Comparison of ENCODE assay signal across 2 cellular contexts in the genomic region with DNA sequence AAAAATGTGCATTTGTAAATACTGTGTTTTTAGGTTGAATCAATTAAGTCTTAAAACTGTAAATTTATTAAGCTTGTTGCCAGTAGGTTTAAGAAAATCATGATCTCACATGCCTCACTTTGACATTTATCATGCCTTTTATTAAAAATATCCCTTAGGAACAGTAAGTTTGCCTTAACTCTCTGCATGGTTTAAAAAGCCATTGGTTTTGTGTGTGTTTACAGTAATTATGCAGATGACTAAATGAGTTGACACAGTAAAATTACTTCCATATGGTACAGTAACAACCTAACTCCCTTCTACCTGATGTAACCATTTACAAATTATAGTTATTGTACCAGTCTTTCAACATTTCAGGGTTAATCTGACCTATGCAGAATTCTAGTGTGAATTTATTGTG.
TF ChIP-seq lines count a peak whose summit lies in the region.

No MANE protein-coding gene starts in this region.

TF ChIP-seq in HEK293, 187 proteins besides CTCF, POLR2A, EP300 and RAD21 (continued from another document and continues in another):
- TF ChIP-seq ZNF501 (tag by site-specific recombination; IDR thresholded peaks at IDR 0.05) (no peak), ZNF792 (tag by site-specific recombination; IDR thresholded peaks at IDR 0.05) (no peak), REPIN1 (tag by site-specific recombination; IDR thresholded peaks at IDR 0.05; ENCODE audit: low read depth) (no peak), ZNF585B (tag by site-specific recombination; IDR thresholded peaks at IDR 0.05) (no peak), ZNF174 (tag by site-specific recombination; IDR thresholded peaks at IDR 0.05) (no peak), ZNF521 (tag by site-specific recombination; IDR thresholded peaks at IDR 0.05) (no peak), SETDB1 (IDR thresholded peaks at IDR 0.05; ENCODE audit: insufficient read length, low read length) (no peak), ZNF660 (tag by site-specific recombination; IDR thresholded peaks at IDR 0.05) (no peak), OSR2 (tag by site-specific recombination; IDR thresholded peaks at IDR 0.05) (peak; percentile 48; the same call in 1 of the 2 replicates), ZNF768 (tag by site-specific recombination; IDR thresholded peaks at IDR 0.05) (no peak), ZNF391 (tag by site-specific recombination; IDR thresholded peaks at IDR 0.05; ENCODE audit: borderline replicate concordance, low read depth) (no peak), GLI4 (tag by site-specific recombination; IDR thresholded peaks at IDR 0.05) (no peak), ZNF624 (tag by site-specific recombination; IDR thresholded peaks at IDR 0.05) (no peak), ZNF132 (tag by site-specific recombination; IDR thresholded peaks at IDR 0.05; ENCODE audit: borderline replicate concordance) (no peak), WT1 (tag by site-specific recombination; IDR thresholded peaks at IDR 0.05) (peak; percentile 91), ZNF776 (tag by site-specific recombination; IDR thresholded peaks at IDR 0.05; ENCODE audit: borderline replicate concordance) (no peak), ZNF24 (tag by site-specific recombination; IDR thresholded peaks at IDR 0.05) (no peak), ZNF707 (tag by site-specific recombination; IDR thresholded peaks at IDR 0.05) (no peak), SP7 (tag by site-specific recombination; IDR thresholded peaks at IDR 0.05) (peak; percentile 54), ZNF510 (tag by site-specific recombination; IDR thresholded peaks at IDR 0.05; ENCODE audit: insufficient replicate concordance) (no peak), ZNF354C (tag by site-specific recombination; IDR thresholded peaks at IDR 0.05; ENCODE audit: borderline replicate concordance, low read depth) (no peak), IKZF3 (tag by site-specific recombination; IDR thresholded peaks at IDR 0.05) (no peak)
- TF ChIP-seq, protein P1, sequence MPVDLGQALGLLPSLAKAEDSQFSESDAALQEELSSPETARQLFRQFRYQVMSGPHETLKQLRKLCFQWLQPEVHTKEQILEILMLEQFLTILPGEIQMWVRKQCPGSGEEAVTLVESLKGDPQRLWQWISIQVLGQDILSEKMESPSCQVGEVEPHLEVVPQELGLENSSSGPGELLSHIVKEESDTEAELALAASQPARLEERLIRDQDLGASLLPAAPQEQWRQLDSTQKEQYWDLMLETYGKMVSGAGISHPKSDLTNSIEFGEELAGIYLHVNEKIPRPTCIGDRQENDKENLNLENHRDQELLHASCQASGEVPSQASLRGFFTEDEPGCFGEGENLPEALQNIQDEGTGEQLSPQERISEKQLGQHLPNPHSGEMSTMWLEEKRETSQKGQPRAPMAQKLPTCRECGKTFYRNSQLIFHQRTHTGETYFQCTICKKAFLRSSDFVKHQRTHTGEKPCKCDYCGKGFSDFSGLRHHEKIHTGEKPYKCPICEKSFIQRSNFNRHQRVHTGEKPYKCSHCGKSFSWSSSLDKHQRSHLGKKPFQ (tag by site-specific recombination; IDR thresholded peaks at IDR 0.05) = no peak
- TF ChIP-seq, protein P2, sequence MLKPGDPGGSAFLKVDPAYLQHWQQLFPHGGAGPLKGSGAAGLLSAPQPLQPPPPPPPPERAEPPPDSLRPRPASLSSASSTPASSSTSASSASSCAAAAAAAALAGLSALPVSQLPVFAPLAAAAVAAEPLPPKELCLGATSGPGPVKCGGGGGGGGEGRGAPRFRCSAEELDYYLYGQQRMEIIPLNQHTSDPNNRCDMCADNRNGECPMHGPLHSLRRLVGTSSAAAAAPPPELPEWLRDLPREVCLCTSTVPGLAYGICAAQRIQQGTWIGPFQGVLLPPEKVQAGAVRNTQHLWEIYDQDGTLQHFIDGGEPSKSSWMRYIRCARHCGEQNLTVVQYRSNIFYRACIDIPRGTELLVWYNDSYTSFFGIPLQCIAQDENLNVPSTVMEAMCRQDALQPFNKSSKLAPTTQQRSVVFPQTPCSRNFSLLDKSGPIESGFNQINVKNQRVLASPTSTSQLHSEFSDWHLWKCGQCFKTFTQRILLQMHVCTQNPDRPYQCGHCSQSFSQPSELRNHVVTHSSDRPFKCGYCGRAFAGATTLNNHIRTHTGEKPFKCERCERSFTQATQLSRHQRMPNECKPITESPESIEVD (tag by site-specific recombination; IDR thresholded peaks at IDR 0.05) = peak; percentile 81
- TF ChIP-seq, protein P3, sequence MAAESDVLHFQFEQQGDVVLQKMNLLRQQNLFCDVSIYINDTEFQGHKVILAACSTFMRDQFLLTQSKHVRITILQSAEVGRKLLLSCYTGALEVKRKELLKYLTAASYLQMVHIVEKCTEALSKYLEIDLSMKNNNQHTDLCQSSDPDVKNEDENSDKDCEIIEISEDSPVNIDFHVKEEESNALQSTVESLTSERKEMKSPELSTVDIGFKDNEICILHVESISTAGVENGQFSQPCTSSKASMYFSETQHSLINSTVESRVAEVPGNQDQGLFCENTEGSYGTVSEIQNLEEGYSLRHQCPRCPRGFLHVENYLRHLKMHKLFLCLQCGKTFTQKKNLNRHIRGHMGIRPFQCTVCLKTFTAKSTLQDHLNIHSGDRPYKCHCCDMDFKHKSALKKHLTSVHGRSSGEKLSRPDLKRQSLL (tag by site-specific recombination; IDR thresholded peaks at IDR 0.05) = no peak
- TF ChIP-seq, protein P4, sequence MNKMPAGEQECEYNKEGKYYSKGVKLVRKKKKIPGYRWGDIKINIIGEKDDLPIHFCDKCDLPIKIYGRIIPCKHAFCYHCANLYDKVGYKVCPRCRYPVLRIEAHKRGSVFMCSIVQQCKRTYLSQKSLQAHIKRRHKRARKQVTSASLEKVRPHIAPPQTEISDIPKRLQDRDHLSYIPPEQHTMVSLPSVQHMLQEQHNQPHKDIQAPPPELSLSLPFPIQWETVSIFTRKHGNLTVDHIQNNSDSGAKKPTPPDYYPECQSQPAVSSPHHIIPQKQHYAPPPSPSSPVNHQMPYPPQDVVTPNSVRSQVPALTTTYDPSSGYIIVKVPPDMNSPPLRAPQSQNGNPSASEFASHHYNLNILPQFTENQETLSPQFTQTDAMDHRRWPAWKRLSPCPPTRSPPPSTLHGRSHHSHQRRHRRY (tag by site-specific recombination; IDR thresholded peaks at IDR 0.05) = no peak

TF ChIP-seq in WTC11, 78 proteins besides CTCF, POLR2A, EP300 and RAD21 (continued from another document and continues in another):
- TF ChIP-seq, protein P5, sequence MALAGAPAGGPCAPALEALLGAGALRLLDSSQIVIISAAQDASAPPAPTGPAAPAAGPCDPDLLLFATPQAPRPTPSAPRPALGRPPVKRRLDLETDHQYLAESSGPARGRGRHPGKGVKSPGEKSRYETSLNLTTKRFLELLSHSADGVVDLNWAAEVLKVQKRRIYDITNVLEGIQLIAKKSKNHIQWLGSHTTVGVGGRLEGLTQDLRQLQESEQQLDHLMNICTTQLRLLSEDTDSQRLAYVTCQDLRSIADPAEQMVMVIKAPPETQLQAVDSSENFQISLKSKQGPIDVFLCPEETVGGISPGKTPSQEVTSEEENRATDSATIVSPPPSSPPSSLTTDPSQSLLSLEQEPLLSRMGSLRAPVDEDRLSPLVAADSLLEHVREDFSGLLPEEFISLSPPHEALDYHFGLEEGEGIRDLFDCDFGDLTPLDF (CRISPR knock-in tag; IDR thresholded peaks at IDR 0.05) = no peak
- TF ChIP-seq, protein P6, sequence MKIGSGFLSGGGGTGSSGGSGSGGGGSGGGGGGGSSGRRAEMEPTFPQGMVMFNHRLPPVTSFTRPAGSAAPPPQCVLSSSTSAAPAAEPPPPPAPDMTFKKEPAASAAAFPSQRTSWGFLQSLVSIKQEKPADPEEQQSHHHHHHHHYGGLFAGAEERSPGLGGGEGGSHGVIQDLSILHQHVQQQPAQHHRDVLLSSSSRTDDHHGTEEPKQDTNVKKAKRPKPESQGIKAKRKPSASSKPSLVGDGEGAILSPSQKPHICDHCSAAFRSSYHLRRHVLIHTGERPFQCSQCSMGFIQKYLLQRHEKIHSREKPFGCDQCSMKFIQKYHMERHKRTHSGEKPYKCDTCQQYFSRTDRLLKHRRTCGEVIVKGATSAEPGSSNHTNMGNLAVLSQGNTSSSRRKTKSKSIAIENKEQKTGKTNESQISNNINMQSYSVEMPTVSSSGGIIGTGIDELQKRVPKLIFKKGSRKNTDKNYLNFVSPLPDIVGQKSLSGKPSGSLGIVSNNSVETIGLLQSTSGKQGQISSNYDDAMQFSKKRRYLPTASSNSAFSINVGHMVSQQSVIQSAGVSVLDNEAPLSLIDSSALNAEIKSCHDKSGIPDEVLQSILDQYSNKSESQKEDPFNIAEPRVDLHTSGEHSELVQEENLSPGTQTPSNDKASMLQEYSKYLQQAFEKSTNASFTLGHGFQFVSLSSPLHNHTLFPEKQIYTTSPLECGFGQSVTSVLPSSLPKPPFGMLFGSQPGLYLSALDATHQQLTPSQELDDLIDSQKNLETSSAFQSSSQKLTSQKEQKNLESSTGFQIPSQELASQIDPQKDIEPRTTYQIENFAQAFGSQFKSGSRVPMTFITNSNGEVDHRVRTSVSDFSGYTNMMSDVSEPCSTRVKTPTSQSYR (CRISPR knock-in tag; IDR thresholded peaks at IDR 0.05) = no peak
- TF ChIP-seq, protein P7, sequence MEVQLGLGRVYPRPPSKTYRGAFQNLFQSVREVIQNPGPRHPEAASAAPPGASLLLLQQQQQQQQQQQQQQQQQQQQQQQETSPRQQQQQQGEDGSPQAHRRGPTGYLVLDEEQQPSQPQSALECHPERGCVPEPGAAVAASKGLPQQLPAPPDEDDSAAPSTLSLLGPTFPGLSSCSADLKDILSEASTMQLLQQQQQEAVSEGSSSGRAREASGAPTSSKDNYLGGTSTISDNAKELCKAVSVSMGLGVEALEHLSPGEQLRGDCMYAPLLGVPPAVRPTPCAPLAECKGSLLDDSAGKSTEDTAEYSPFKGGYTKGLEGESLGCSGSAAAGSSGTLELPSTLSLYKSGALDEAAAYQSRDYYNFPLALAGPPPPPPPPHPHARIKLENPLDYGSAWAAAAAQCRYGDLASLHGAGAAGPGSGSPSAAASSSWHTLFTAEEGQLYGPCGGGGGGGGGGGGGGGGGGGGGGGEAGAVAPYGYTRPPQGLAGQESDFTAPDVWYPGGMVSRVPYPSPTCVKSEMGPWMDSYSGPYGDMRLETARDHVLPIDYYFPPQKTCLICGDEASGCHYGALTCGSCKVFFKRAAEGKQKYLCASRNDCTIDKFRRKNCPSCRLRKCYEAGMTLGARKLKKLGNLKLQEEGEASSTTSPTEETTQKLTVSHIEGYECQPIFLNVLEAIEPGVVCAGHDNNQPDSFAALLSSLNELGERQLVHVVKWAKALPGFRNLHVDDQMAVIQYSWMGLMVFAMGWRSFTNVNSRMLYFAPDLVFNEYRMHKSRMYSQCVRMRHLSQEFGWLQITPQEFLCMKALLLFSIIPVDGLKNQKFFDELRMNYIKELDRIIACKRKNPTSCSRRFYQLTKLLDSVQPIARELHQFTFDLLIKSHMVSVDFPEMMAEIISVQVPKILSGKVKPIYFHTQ (CRISPR knock-in tag; IDR thresholded peaks at IDR 0.05) = no peak
- TF ChIP-seq, protein P8, sequence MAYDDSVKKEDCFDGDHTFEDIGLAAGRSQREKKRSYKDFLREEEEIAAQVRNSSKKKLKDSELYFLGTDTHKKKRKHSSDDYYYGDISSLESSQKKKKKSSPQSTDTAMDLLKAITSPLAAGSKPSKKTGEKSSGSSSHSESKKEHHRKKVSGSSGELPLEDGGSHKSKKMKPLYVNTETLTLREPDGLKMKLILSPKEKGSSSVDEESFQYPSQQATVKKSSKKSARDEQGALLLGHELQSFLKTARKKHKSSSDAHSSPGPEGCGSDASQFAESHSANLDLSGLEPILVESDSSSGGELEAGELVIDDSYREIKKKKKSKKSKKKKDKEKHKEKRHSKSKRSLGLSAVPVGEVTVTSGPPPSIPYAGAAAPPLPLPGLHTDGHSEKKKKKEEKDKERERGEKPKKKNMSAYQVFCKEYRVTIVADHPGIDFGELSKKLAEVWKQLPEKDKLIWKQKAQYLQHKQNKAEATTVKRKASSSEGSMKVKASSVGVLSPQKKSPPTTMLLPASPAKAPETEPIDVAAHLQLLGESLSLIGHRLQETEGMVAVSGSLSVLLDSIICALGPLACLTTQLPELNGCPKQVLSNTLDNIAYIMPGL (CRISPR knock-in tag; IDR thresholded peaks at IDR 0.05) = no peak
- TF ChIP-seq, protein P9, sequence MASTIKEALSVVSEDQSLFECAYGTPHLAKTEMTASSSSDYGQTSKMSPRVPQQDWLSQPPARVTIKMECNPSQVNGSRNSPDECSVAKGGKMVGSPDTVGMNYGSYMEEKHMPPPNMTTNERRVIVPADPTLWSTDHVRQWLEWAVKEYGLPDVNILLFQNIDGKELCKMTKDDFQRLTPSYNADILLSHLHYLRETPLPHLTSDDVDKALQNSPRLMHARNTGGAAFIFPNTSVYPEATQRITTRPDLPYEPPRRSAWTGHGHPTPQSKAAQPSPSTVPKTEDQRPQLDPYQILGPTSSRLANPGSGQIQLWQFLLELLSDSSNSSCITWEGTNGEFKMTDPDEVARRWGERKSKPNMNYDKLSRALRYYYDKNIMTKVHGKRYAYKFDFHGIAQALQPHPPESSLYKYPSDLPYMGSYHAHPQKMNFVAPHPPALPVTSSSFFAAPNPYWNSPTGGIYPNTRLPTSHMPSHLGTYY (CRISPR knock-in tag; IDR thresholded peaks at IDR 0.05) = peak; percentile 87
- TF ChIP-seq NFYB (CRISPR knock-in tag; conservative IDR thresholded peaks at IDR 0.05; ENCODE audit: low read depth) = no peak
- no peak for TF ChIP-seq GABPB1 (CRISPR knock-in tag; IDR thresholded peaks at IDR 0.05)
- no peak for TF ChIP-seq ELF4 (CRISPR knock-in tag; IDR thresholded peaks at IDR 0.05; ENCODE audit: low read depth)
- TF ChIP-seq, protein P10, sequence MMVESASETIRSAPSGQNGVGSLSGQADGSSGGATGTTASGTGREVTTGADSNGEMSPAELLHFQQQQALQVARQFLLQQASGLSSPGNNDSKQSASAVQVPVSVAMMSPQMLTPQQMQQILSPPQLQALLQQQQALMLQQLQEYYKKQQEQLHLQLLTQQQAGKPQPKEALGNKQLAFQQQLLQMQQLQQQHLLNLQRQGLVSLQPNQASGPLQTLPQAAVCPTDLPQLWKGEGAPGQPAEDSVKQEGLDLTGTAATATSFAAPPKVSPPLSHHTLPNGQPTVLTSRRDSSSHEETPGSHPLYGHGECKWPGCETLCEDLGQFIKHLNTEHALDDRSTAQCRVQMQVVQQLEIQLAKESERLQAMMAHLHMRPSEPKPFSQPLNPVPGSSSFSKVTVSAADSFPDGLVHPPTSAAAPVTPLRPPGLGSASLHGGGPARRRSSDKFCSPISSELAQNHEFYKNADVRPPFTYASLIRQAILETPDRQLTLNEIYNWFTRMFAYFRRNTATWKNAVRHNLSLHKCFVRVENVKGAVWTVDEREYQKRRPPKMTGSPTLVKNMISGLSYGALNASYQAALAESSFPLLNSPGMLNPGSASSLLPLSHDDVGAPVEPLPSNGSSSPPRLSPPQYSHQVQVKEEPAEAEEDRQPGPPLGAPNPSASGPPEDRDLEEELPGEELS (CRISPR knock-in tag; IDR thresholded peaks at IDR 0.05) = no peak
- TF ChIP-seq, protein P11, sequence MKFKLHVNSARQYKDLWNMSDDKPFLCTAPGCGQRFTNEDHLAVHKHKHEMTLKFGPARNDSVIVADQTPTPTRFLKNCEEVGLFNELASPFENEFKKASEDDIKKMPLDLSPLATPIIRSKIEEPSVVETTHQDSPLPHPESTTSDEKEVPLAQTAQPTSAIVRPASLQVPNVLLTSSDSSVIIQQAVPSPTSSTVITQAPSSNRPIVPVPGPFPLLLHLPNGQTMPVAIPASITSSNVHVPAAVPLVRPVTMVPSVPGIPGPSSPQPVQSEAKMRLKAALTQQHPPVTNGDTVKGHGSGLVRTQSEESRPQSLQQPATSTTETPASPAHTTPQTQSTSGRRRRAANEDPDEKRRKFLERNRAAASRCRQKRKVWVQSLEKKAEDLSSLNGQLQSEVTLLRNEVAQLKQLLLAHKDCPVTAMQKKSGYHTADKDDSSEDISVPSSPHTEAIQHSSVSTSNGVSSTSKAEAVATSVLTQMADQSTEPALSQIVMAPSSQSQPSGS (CRISPR knock-in tag; IDR thresholded peaks at IDR 0.05; ENCODE audit: borderline replicate concordance, low read depth) = no peak
- no peak for TF ChIP-seq RELA (CRISPR knock-in tag; IDR thresholded peaks at IDR 0.05; ENCODE audit: borderline replicate concordance)
- TF ChIP-seq, protein P12, sequence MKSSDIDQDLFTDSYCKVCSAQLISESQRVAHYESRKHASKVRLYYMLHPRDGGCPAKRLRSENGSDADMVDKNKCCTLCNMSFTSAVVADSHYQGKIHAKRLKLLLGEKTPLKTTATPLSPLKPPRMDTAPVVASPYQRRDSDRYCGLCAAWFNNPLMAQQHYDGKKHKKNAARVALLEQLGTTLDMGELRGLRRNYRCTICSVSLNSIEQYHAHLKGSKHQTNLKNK (CRISPR knock-in tag; IDR thresholded peaks at IDR 0.05) = 0 out of 2 replicates have a peak, but pooled peaks have one; percentile 6
- TF ChIP-seq MYBL2 (CRISPR knock-in tag; IDR thresholded peaks at IDR 0.05) = no peak
